Comparison of ENCODE assay signal across 8 cellular contexts in the genomic region with DNA sequence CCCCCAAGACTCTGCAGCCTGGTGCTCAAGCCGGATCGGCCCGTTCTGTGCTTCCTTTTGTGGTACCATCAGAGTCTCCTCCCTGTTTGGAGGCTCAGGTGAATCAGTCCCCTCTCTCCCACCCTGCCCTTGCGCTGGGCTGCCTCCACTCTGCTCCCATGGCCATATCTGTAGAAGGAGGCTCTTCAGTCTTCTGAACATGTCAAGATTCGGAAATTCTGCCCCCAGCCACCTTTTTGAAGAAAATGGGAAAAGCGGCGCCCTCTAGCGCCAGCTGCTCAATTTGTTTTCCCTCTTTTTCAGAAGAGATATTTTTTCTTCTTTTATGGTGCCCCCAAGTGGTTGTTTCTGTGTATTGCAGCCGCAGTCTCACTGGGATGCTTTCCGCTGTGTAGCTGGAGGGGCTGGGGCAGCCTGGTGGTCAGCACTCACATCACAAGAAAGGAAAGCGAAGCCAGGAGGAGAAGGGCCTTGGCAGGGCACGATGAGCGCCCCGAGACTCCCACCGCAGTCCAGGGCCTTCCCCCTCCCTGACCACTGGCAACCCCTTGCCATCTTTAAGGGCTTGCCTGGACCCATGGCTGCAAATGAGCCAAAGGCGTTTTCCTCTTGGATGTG. TPM values are rescaled to one million over a fixed set of nuclear protein-coding genes. Genes with fewer than 3 reads are reported as not detected.
A peak's percentile ranks its signal among the peaks of the same experiment; 100 is the strongest.
DNase-seq lines count a peak whose midpoint lies in the region; TF ChIP-seq lines count a peak whose summit lies in the region.

No MANE protein-coding gene starts in this region.

- H3K4me1 ChIP-seq in testis: peaks cover 8% of the 10 kb centered on the region

- H3K9me3 ChIP-seq in testis: no peaks in the 10 kb centered on the region

- H3K4me3 ChIP-seq in LNCaP clone FGC (ENCODE audit: low read depth, low read length) (peak overlapping the region; percentile 25), foreskin fibroblast (ENCODE audit: low read depth in 1 of 2, low read length in 2 of 2) (no peak overlapping the region), testis (no peak overlapping the region)

- intact Hi-C loops in testis (cut with DNase I; ENCODE audit: low total_unique reads): loop anchor here (10.0 kb wide), 1 partner anchor 230 kb away; no protein-coding TSS in a partner anchor

- H3K27me3 ChIP-seq in testis: no peaks in the 10 kb centered on the region

- WGBS in testis, 2 donors: 4 to 10% methylated on average over 14 to 16 of the region's 16 CpGs

- TF ChIP-seq CTCF in LNCaP clone FGC (IDR thresholded peaks at IDR 0.05; ENCODE audit: control insufficient read depth, extremely low read depth, insufficient read depth) (peak; percentile 96), foreskin fibroblast (IDR thresholded peaks at IDR 0.05; ENCODE audit: low read depth, low read length) (peak; percentile 98), testis (IDR thresholded peaks at IDR 0.05) (peak; percentile 97 to 98 (median 98))

- TF ChIP-seq POLR2A in testis (IDR thresholded peaks at IDR 0.05): no peak

- DNase-seq in NCI-H524 (lab: John Stamatoyannopoulos, UW) (peak; percentile 69 to 87), NCI-H524 treated with DMSO at 0.1 percent for 48 hours (lab: John Stamatoyannopoulos, UW) (no peak), LNCaP clone FGC (ENCODE audit: low read depth) (peak; percentile 23), RPMI8226 (peak; percentile 86), foreskin fibroblast (peak; percentile 44 to 82), nucleus accumbens (lab: John Stamatoyannopoulos, UW) (peak in 48 of 56 donors; percentile 3 to 93 (median 58)), testis (peak; percentile 92)
- DNase-seq in activated T-helper 1 cell treated with anti-CD3 and anti-CD28 coated beads, Interleukin-2, amount 50 U/mL, for 16 hours (ENCODE audit: low read depth in 1 of 2, low spot score in 1 of 2): peak; percentile 55 to 71

- H3K27ac ChIP-seq in testis: no peak overlapping the region

- no peaks in the 10 kb centered on the region for H3K36me3 ChIP-seq in testis (ENCODE audit: low read depth, missing control alignments)

RNA-seq across cellular contexts. Expression of a gene that starts 58.4 kb away (rescaled TPM):
- 10 to 100 TPM in 1 of 2 donors, 1 to 10 TPM in 1; 9.1 to 12.6 TPM for total RNA-seq in testis
- polyA plus RNA-seq in testis (ENCODE audit: insufficient read depth, low read depth, low replicate concordance): 2.4 TPM
